In genomic region chrX:80810365-80810978, GRCh38 we compare ENCODE assay signal across 8 cellular contexts. TPM values are rescaled to one million over a fixed set of nuclear protein-coding genes. Genes with fewer than 3 reads are reported as not detected.
DNase-seq lines count a peak whose midpoint lies in the region; ATAC-seq and TF ChIP-seq lines count a peak whose summit lies in the region.

No MANE protein-coding gene starts in this region.

- peaks cover 7 to 39% (median 17%) of the 10 kb centered on the region in 4 donors for H3K4me1 Mint-ChIP-seq in CD4-positive, CD25-positive, alpha-beta regulatory T cell
- H3K4me1 Mint-ChIP-seq in chondrocyte (ENCODE audit: low read depth): peaks cover 13% of the 10 kb centered on the region

- no peak for ATAC-seq in CD4-positive, CD25-positive, alpha-beta regulatory T cell (ENCODE audit: low read depth in 2 of 2)
- no peak for ATAC-seq in GM18907 (IDR thresholded peaks at IDR 0.05; ENCODE audit: unreplicated experiment)

- peaks cover 0 to 5% (median 0%) of the 10 kb centered on the region in 7 donors for H3K9me3 Mint-ChIP-seq in CD4-positive, CD25-positive, alpha-beta regulatory T cell
- H3K9me3 Mint-ChIP-seq in chondrocyte (ENCODE audit: low read depth): peaks cover 5% of the 10 kb centered on the region

- H3K4me3 ChIP-seq in CD4-positive, CD25-positive, alpha-beta regulatory T cell (ENCODE audit: low read depth, low read length): peak overlapping the region; percentile 88
- H3K4me3 ChIP-seq in LNCaP clone FGC (ENCODE audit: low read depth, low read length): peak overlapping the region; percentile 72
- peak overlapping the region; percentile 60 to 76 for H3K4me3 ChIP-seq in muscle layer of duodenum (ENCODE audit: low read depth in 1 of 2, low read length in 2 of 2)

- H3K9me3 ChIP-seq in CD4-positive, CD25-positive, alpha-beta regulatory T cell (ENCODE audit: control insufficient read depth in 2 of 2, low read length in 2 of 2): no peaks in the 10 kb centered on the region
- H3K9me3 ChIP-seq in muscle layer of duodenum (ENCODE audit: control insufficient read depth in 1 of 2, low read length in 2 of 2): no peaks in the 10 kb centered on the region

- DNase-seq in CD4-positive, CD25-positive, alpha-beta regulatory T cell: no peak
- no peak for DNase-seq in LNCaP clone FGC (ENCODE audit: low read depth)
- no peak for DNase-seq in chondrocyte (ENCODE audit: low spot score)
- DNase-seq in SW 1271 (lab: John Stamatoyannopoulos, UW): no peak
- no peak for DNase-seq in GM19238 (ENCODE audit: insufficient read length, low spot score)
- DNase-seq in NCI-H1105 (lab: John Stamatoyannopoulos, UW): no peak

- peak overlapping the region; percentile 56 to 94 (median 92) for H3K27ac Mint-ChIP-seq in CD4-positive, CD25-positive, alpha-beta regulatory T cell
- peak overlapping the region; percentile 88 for H3K27ac Mint-ChIP-seq in chondrocyte (ENCODE audit: unreplicated experiment)

- no peaks in the 10 kb centered on the region for H3K27me3 ChIP-seq in CD4-positive, CD25-positive, alpha-beta regulatory T cell (ENCODE audit: control insufficient read depth, insufficient read depth, low read length)
- no peaks in the 10 kb centered on the region for H3K27me3 ChIP-seq in muscle layer of duodenum (ENCODE audit: low read depth, low read length)

- no peaks in the 10 kb centered on the region for H3K36me3 ChIP-seq in CD4-positive, CD25-positive, alpha-beta regulatory T cell (ENCODE audit: control insufficient read depth, insufficient read depth, low read length)
- no peaks in the 10 kb centered on the region for H3K36me3 ChIP-seq in muscle layer of duodenum (ENCODE audit: control insufficient read depth in 1 of 2, insufficient read depth in 2 of 2, low read length in 2 of 2)

- H3K27ac ChIP-seq in CD4-positive, CD25-positive, alpha-beta regulatory T cell (ENCODE audit: insufficient read depth, low read length, poor library complexity, severe bottlenecking): peak overlapping the region; percentile 92
- H3K27ac ChIP-seq in muscle layer of duodenum (ENCODE audit: low read length): peak overlapping the region; percentile 91

- TF ChIP-seq CTCF in LNCaP clone FGC (IDR thresholded peaks at IDR 0.05; ENCODE audit: control insufficient read depth, extremely low read depth, insufficient read depth) (no peak), chondrocyte (IDR thresholded peaks at IDR 0.05) (no peak)

- peaks cover 13% of the 10 kb centered on the region for H3K4me1 ChIP-seq in CD4-positive, CD25-positive, alpha-beta regulatory T cell (ENCODE audit: control insufficient read depth, insufficient read depth, low read length, poor library complexity, severe bottlenecking)
- no peaks in the 10 kb centered on the region for H3K4me1 ChIP-seq in muscle layer of duodenum (ENCODE audit: control insufficient read depth in 1 of 2, insufficient read depth in 2 of 2, low read length in 2 of 2)

- peaks cover 6% of the 10 kb centered on the region for H3K27me3 Mint-ChIP-seq in CD4-positive, CD25-positive, alpha-beta regulatory T cell
- H3K27me3 Mint-ChIP-seq in chondrocyte (ENCODE audit: low read depth): no peaks in the 10 kb centered on the region

- H3K36me3 Mint-ChIP-seq in CD4-positive, CD25-positive, alpha-beta regulatory T cell: no peaks in the 10 kb centered on the region
- H3K36me3 Mint-ChIP-seq in chondrocyte (ENCODE audit: low read depth): no peaks in the 10 kb centered on the region

- H3K4me3 Mint-ChIP-seq in CD4-positive, CD25-positive, alpha-beta regulatory T cell: peak overlapping the region; percentile 76 to 96 (median 93)
- H3K4me3 Mint-ChIP-seq in chondrocyte (ENCODE audit: unreplicated experiment): peak overlapping the region; percentile 79

RNA-seq across cellular contexts. Expression of gene BRWD3, which starts 0.8 kb away (rescaled TPM):
- total RNA-seq in CD4-positive, CD25-positive, alpha-beta regulatory T cell: 49.0 TPM
- 1 to 10 TPM; 1.7 to 3.9 (median 2.3) TPM for polyA plus RNA-seq in CD4-positive, CD25-positive, alpha-beta regulatory T cell
- 16.4 to 22.3 TPM (median 18.0 TPM) in 3 replicates for total RNA-seq in chondrocyte
